Comparison of ENCODE assay signal across 10 cellular contexts in the genomic region with DNA sequence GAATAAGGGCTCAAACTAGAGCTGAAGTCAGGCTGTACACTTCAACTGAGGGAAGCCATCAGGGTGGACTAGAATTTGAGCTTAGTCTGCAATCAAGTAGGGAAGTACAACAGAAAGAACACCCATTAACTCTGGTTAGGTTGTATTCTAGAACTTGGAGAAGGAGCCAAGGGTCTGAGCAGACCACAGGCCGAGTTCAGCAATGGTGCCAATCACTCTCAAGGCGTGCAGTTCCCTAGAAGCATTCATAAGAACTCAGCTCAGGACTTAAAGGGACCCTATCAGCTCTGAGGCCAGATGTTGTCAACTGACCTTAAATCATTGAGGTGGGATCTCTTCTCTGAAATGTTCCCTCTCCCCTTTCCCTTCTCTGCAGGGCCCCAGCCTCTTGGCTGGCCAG.
DNase-seq lines count a peak whose midpoint lies in the region; ATAC-seq and TF ChIP-seq lines count a peak whose summit lies in the region.
"Had no signal": no experiment of that assay in that cellular context is flagged by ENCODE, and none has a peak within 500 bp of the region (broad histone marks: within the 10 kb centered on the region; RNA-seq: fewer than 3 reads in every experiment).

No MANE protein-coding gene starts in this region.

- in situ Hi-C loops in mammary epithelial cell (cut with MboI; ENCODE audit: low sequenced_read_pairs in 2 of 2), result no loop called here

- no peaks in the 10 kb centered on the region for H4K20me1 ChIP-seq in mammary epithelial cell (ENCODE audit: insufficient read depth, low read length)

- POLR2A ChIA-PET in MCF 10A (lab: Yijun Ruan, JAX), result interaction anchor here (0.6 to 14.4 kb wide), 6 partner anchors 21 to 355 kb away, joined by 3 to 240 read pairs (median 6); partner anchors contain the start of gene ZFP36L2

- no peak overlapping the region for H2AFZ ChIP-seq in mammary epithelial cell (ENCODE audit: low read depth, low read length)

- H3K9ac ChIP-seq in mammary epithelial cell (ENCODE audit: insufficient read depth, low read length), result no peak overlapping the region

- DNase-seq in MCF 10A (ENCODE audit: unreplicated experiment), result no peak
- no peak for DNase-seq in mammary epithelial cell
- DNase-seq in activated T-helper 2 cell treated with anti-CD3 and anti-CD28 coated beads, Interferon-gamma antibody, Interleukin-2, Interleukin-4, amounts not matched to agents 10 μg/mL and 5 μg/mL and 100 μg/mL, durations not matched to agents 14 hours and 24 hours and 36 hours (ENCODE audit: low spot score), result no peak
- no peak for DNase-seq in naive B cell
- DNase-seq in upper lobe of left lung, result no peak
- DNase-seq: NCI-H1436 treated with DMSO at 0.1 percent for 48 hours had no signal

- H3K36me3 ChIP-seq in mammary epithelial cell (ENCODE audit: insufficient read depth, low read length) (no peaks in the 10 kb centered on the region), upper lobe of left lung (no peaks in the 10 kb centered on the region)

- H3K9me3 Mint-ChIP-seq in MCF 10A (ENCODE audit: unreplicated experiment) (no peaks in the 10 kb centered on the region), naive B cell (no peaks in the 10 kb centered on the region)
- no peaks in the 10 kb centered on the region for H3K9me3 Mint-ChIP-seq in activated T-helper 2 cell treated with anti-CD3 and anti-CD28 coated beads, Interferon-gamma antibody, Interleukin-2, Interleukin-4, amounts not matched to agents 10 μg/mL and 5 μg/mL and 100 μg/mL, durations not matched to agents 14 hours and 24 hours and 36 hours

- H3K9me3 ChIP-seq in mammary epithelial cell (replicated peaks; ENCODE audit: insufficient read depth, low read length), result no peaks in the 10 kb centered on the region
- no peaks in the 10 kb centered on the region for H3K9me3 ChIP-seq in upper lobe of left lung

- TF ChIP-seq EP300 in upper lobe of left lung (IDR thresholded peaks at IDR 0.05), result no peak

- H3K27me3 Mint-ChIP-seq in MCF 10A (ENCODE audit: insufficient read depth, unreplicated experiment) (no peaks in the 10 kb centered on the region), naive B cell (no peaks in the 10 kb centered on the region)
- H3K27me3 Mint-ChIP-seq in activated T-helper 2 cell treated with anti-CD3 and anti-CD28 coated beads, Interferon-gamma antibody, Interleukin-2, Interleukin-4, amounts not matched to agents 10 μg/mL and 5 μg/mL and 100 μg/mL, durations not matched to agents 14 hours and 24 hours and 36 hours (ENCODE audit: low read depth), result no peaks in the 10 kb centered on the region

- H3K27ac ChIP-seq in mammary epithelial cell (ENCODE audit: insufficient read depth, low read depth, low read length) (no peak overlapping the region), upper lobe of left lung (peak overlapping the region; percentile 79 to 92 (median 88))

- no peak overlapping the region for H3K4me3 Mint-ChIP-seq in MCF 10A (ENCODE audit: unreplicated experiment)
- no peak overlapping the region for H3K4me3 Mint-ChIP-seq in activated T-helper 2 cell treated with anti-CD3 and anti-CD28 coated beads, Interferon-gamma antibody, Interleukin-2, Interleukin-4, amounts not matched to agents 10 μg/mL and 5 μg/mL and 100 μg/mL, durations not matched to agents 14 hours and 24 hours and 36 hours (ENCODE audit: low read depth)
- H3K4me3 Mint-ChIP-seq in naive B cell, result peak overlapping the region in 6 of 8 donors; percentile 47 to 84 (median 78)

- no peaks in the 10 kb centered on the region for H3K27me3 ChIP-seq in mammary epithelial cell (ENCODE audit: insufficient read depth, low read length)
- no peaks in the 10 kb centered on the region for H3K27me3 ChIP-seq in upper lobe of left lung

- no peak overlapping the region for H3K4me2 ChIP-seq in mammary epithelial cell (ENCODE audit: insufficient read depth, low read depth, low read length)

- H3K4me1 Mint-ChIP-seq in MCF 10A (ENCODE audit: insufficient read depth, unreplicated experiment) (peaks cover 45% of the 10 kb centered on the region), naive B cell (peaks cover 77 to 94% (median 93%) of the 10 kb centered on the region in 3 donors)
- peaks cover 72% of the 10 kb centered on the region for H3K4me1 Mint-ChIP-seq in activated T-helper 2 cell treated with anti-CD3 and anti-CD28 coated beads, Interferon-gamma antibody, Interleukin-2, Interleukin-4, amounts not matched to agents 10 μg/mL and 5 μg/mL and 100 μg/mL, durations not matched to agents 14 hours and 24 hours and 36 hours (ENCODE audit: low read depth)

- ATAC-seq in naive B cell (ENCODE audit: low read depth in 2 of 2) (no peak), upper lobe of left lung (ENCODE audit: low FRiP score in 2 of 2) (no peak), HG03095 (IDR thresholded peaks at IDR 0.05; ENCODE audit: unreplicated experiment) (no peak), HG03442 (IDR thresholded peaks at IDR 0.05; ENCODE audit: unreplicated experiment) (no peak), GM18511 (IDR thresholded peaks at IDR 0.05; ENCODE audit: unreplicated experiment) (no peak)
- ATAC-seq: esophagus mucosa had no signal

- dilution Hi-C loops in mammary epithelial cell (cut with HindIII; ENCODE audit: low sequenced_read_pairs), result no loop called here

- 92% methylated on average over 2 of the region's 2 CpGs for WGBS in mammary epithelial cell (ENCODE audit: low coverage, missing lambda C conversion rate)
- WGBS in upper lobe of left lung, 2 donors, result 60 to 83% methylated on average over 2 of the region's 2 CpGs

- H3K4me3 ChIP-seq in mammary epithelial cell (replicated peaks in 1 of 3; ENCODE audit: insufficient read depth in 1 of 3, low read depth in 2 of 3, low read length in 3 of 3) (no peak overlapping the region), upper lobe of left lung (no peak overlapping the region)

- no peaks in the 10 kb centered on the region for H3K79me2 ChIP-seq in mammary epithelial cell (ENCODE audit: insufficient read depth, low read length)

- no peaks in the 10 kb centered on the region for H3K36me3 Mint-ChIP-seq in MCF 10A (ENCODE audit: insufficient read depth, unreplicated experiment)
- peaks cover 25% of the 10 kb centered on the region for H3K36me3 Mint-ChIP-seq in activated T-helper 2 cell treated with anti-CD3 and anti-CD28 coated beads, Interferon-gamma antibody, Interleukin-2, Interleukin-4, amounts not matched to agents 10 μg/mL and 5 μg/mL and 100 μg/mL, durations not matched to agents 14 hours and 24 hours and 36 hours (ENCODE audit: low read depth)
- H3K36me3 Mint-ChIP-seq in naive B cell, result no peaks in the 10 kb centered on the region

- CTCF ChIA-PET in MCF 10A (lab: Yijun Ruan, JAX) (interaction anchor here (0.6 to 2.0 kb wide), 10 partner anchors 9 to 302 kb away, joined by 3 to 7 read pairs (median 3); no protein-coding TSS in a partner anchor), mammary epithelial cell (lab: Charles Lee; ENCODE audit: low non-redundant PET) (no interaction called here)

- no peak for TF ChIP-seq POLR2A in upper lobe of left lung (IDR thresholded peaks at IDR 0.05)

- BruUV-seq in MCF 10A (replicated peaks; lab: Mats Ljungman, UMichigan) (no TSS peak), mammary epithelial cell (replicated peaks; lab: Mats Ljungman, UMichigan) (no TSS peak)

- intact Hi-C loops in MCF 10A (cut with micrococcal nuclease), result no loop called here
- intact Hi-C loops in mammary epithelial cell (cut with micrococcal nuclease), result no loop called here
- intact Hi-C loops in activated T-helper 2 cell treated with anti-CD3 and anti-CD28 coated beads, Interferon-gamma antibody, Interleukin-2, Interleukin-4, amounts not matched to agents 10 μg/mL and 5 μg/mL and 100 μg/mL, durations not matched to agents 14 hours and 24 hours and 36 hours (cut with micrococcal nuclease), result loop anchor here (5.0 kb wide), 2 partner anchors 163 to 182 kb away; no protein-coding TSS in a partner anchor

- H3K27ac Mint-ChIP-seq in MCF 10A (ENCODE audit: low read depth, unreplicated experiment) (peak overlapping the region; percentile 89), naive B cell (peak overlapping the region; percentile 61 to 100 (median 98))
- H3K27ac Mint-ChIP-seq in activated T-helper 2 cell treated with anti-CD3 and anti-CD28 coated beads, Interferon-gamma antibody, Interleukin-2, Interleukin-4, amounts not matched to agents 10 μg/mL and 5 μg/mL and 100 μg/mL, durations not matched to agents 14 hours and 24 hours and 36 hours, result peak overlapping the region; percentile 67

- TF ChIP-seq CTCF in MCF 10A (IDR thresholded peaks at IDR 0.05; ENCODE audit: unreplicated experiment) (no peak), mammary epithelial cell (conservative IDR thresholded peaks at IDR 0.05 in 1 of 2, IDR thresholded peaks at IDR 0.05 in 1 of 2; ENCODE audit: extremely low read depth in 1 of 2, insufficient read depth in 1 of 2, low read depth in 1 of 2, low read length in 2 of 2) (no peak), upper lobe of left lung (IDR thresholded peaks at IDR 0.05) (no peak)

- H3K4me1 ChIP-seq in mammary epithelial cell (ENCODE audit: insufficient read depth, low read length), result peaks cover 33% of the 10 kb centered on the region
- H3K4me1 ChIP-seq in upper lobe of left lung, result peaks cover 61 to 77% (median 66%) of the 10 kb centered on the region in 4 donors

Comparison
In these comparisons a context has a peak if more than half of its experiments do, and no peak if none do; other contexts are left out.
1. H3K4me3 Mint-ChIP-seq: peak in naive B cell (6 of 8); none in MCF 10A (single experiment) and activated T-helper 2 cell treated with anti-CD3 and anti-CD28 coated beads, Interferon-gamma antibody, Interleukin-2, Interleukin-4, amounts not matched to agents 10 μg/mL and 5 μg/mL and 100 μg/mL, durations not matched to agents 14 hours and 24 hours and 36 hours (single experiment).
2. Peak in every context shown above with its lines, with median percentiles within 50 percentile points of each other: H3K27ac Mint-ChIP-seq.